1 cellular context compared by ENCODE assay signal in genomic region chr3:69079269-69080159, GRCh38.
A peak's percentile ranks its signal among the peaks of the same experiment; 100 is the strongest.
TF ChIP-seq lines count a peak whose summit lies in the region.

No MANE protein-coding gene starts in this region.

TF ChIP-seq in K562, 482 proteins besides CTCF, POLR2A, EP300 and RAD21 (continues in another document):
- TF ChIP-seq DEAF1 (CRISPR knock-in tag; IDR thresholded peaks at IDR 0.05) (no peak), KDM5B (IDR thresholded peaks at IDR 0.05; ENCODE audit: insufficient replicate concordance, low read depth, low read length) (peak; percentile 23), ZNF407 (IDR thresholded peaks at IDR 0.05; ENCODE audit: low read depth) (no peak), CCAR2 (IDR thresholded peaks at IDR 0.05; ENCODE audit: low read depth, low read length) (no peak), MYBL2 (IDR thresholded peaks at IDR 0.05; ENCODE audit: low read depth) (no peak), MYBL2 (CRISPR knock-in tag; IDR thresholded peaks at IDR 0.05; ENCODE audit: borderline replicate concordance) (no peak), VEZF1 (CRISPR knock-in tag; IDR thresholded peaks at IDR 0.05) (no peak), KDM1A (IDR thresholded peaks at IDR 0.05) (no peak), NCOA2 (IDR thresholded peaks at IDR 0.05; ENCODE audit: partially characterized antibody in 2 of 2) (peak in 1 of 2 experiments; percentile 39), HNRNPL (IDR thresholded peaks at IDR 0.05; ENCODE audit: low read depth, low read length) (no peak), DIDO1 (tag; IDR thresholded peaks at IDR 0.05; ENCODE audit: low read depth) (no peak), POLR2AphosphoS5 (IDR thresholded peaks at IDR 0.05; ENCODE audit: control insufficient read depth, insufficient read depth, low read depth, low read length) (peak; percentile 48), FUS (optimal IDR thresholded peaks at IDR 0.05; ENCODE audit: low read depth, low read length) (no peak), ZNF175 (CRISPR knock-in tag; IDR thresholded peaks at IDR 0.05; ENCODE audit: low read depth) (no peak), ZFX (CRISPR knock-in tag; IDR thresholded peaks at IDR 0.05) (peak; percentile 64), KHSRP (IDR thresholded peaks at IDR 0.05) (no peak), PRPF4 (IDR thresholded peaks at IDR 0.05; ENCODE audit: insufficient read depth, low read depth, low read length, poor library complexity, severe bottlenecking) (no peak), SAP30 (IDR thresholded peaks at IDR 0.05; ENCODE audit: borderline replicate concordance, insufficient read depth, low read depth, low read length, poor library complexity, severe bottlenecking) (no peak), E2F1 (CRISPR knock-in tag; IDR thresholded peaks at IDR 0.05) (no peak), E2F5 (CRISPR knock-in tag; IDR thresholded peaks at IDR 0.05) (no peak), LEF1 (IDR thresholded peaks at IDR 0.05) (peak; percentile 34; the same call in 1 of the 2 replicates), ELF2 (CRISPR knock-in tag; IDR thresholded peaks at IDR 0.05) (no peak), POLR2G (IDR thresholded peaks at IDR 0.05; ENCODE audit: low read depth, low read length) (peak; percentile 45; the same call in 1 of the 2 replicates), GTF2B (IDR thresholded peaks at IDR 0.05; ENCODE audit: extremely low read depth, insufficient read length) (peak; percentile 81), CGGBP1 (CRISPR knock-in tag; IDR thresholded peaks at IDR 0.05) (no peak), CHD1 (IDR thresholded peaks at IDR 0.05; ENCODE audit: low read length) (peak; percentile 52), FOSL1 (tag; conservative IDR thresholded peaks at IDR 0.05) (no peak), GTF2A2 (tag; IDR thresholded peaks at IDR 0.05) (no peak), ZNF280B (CRISPR knock-in tag; IDR thresholded peaks at IDR 0.05) (no peak), GABPA (tag; conservative IDR thresholded peaks at IDR 0.05; ENCODE audit: low read depth) (no peak), ZNF354B (CRISPR knock-in tag; IDR thresholded peaks at IDR 0.05) (no peak), TBP (optimal IDR thresholded peaks at IDR 0.05; ENCODE audit: low read depth, low read length) (peak; percentile 90), CBX1 (IDR thresholded peaks at IDR 0.05; ENCODE audit: low read depth) (no peak), RBFOX2 (IDR thresholded peaks at IDR 0.05; ENCODE audit: low read depth, low read length) (peak; percentile 68), ZBTB7A (IDR thresholded peaks at IDR 0.05; ENCODE audit: borderline replicate concordance, control insufficient read depth, low read depth, low read length) (peak; percentile 44; the same call in 1 of the 2 replicates), GTF2E2 (tag; IDR thresholded peaks at IDR 0.05) (peak; percentile 15; the same call in 1 of the 2 replicates), GABPB1 (CRISPR knock-in tag; IDR thresholded peaks at IDR 0.05) (0 out of 2 replicates have a peak, but pooled peaks have one; percentile 28), TGIF2 (CRISPR knock-in tag; IDR thresholded peaks at IDR 0.05) (peak; percentile 30; the same call in 1 of the 2 replicates), PML (IDR thresholded peaks at IDR 0.05; ENCODE audit: low read length) (peak; percentile 58; the same call in 1 of the 2 replicates), CTCFL (IDR thresholded peaks at IDR 0.05; ENCODE audit: borderline replicate concordance, insufficient read depth, low read depth, low read length, poor library complexity, severe bottlenecking) (no peak), KAT7 (CRISPR knock-in tag; IDR thresholded peaks at IDR 0.05; ENCODE audit: borderline replicate concordance) (no peak), IRF9 (tag; IDR thresholded peaks at IDR 0.05) (no peak), GTF2F1 (IDR thresholded peaks at IDR 0.05; ENCODE audit: low read depth, low read length) (no peak)
